ENCODE assay signal across 12 cellular contexts in the genomic region with DNA sequence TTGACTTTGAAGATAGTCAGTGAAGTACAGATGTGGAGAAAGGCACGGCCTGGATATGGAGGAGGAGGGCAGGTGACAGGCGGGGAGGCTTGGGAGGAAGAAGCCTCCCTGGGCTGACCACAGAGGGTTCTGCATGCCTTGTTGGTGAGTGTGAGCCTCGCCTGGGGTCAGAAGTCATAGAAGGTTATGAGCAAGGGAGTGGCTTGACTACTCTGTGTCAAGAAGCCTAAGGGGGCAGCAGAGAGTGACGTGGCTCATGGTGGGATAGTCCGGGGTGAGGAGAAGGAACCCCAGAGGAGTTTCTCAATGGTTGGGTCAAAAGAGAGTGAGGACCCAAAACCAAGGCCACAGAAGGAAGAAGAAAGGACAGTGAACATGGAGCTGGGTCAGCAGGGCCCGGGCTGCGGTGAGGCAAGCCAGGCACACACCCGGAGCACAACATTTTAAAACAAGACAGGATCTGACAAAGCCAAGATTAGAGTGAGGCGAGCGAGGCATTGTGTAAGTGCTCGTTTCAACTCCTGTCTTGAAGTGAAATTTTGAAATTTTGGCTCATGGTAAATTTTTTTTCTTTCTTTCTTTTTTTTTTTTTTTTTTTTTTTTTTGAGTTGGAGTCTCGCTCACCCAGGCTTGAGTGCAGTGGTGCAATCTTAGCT. TPM values are rescaled to one million over a fixed set of nuclear protein-coding genes. Genes with fewer than 3 reads are reported as not detected.
DNase-seq lines count a peak whose midpoint lies in the region; ATAC-seq and TF ChIP-seq lines count a peak whose summit lies in the region.
"Had no signal": no experiment of that assay in that cellular context is flagged by ENCODE, and none has a peak within 500 bp of the region (broad histone marks: within the 10 kb centered on the region; RNA-seq: fewer than 3 reads in every experiment).

No MANE protein-coding gene starts in this region.

- intact Hi-C loops in PC-9 (cut with micrococcal nuclease; ENCODE audit: unreplicated experiment), result loop anchor here (1.0 kb wide), 2 partner anchors 39 to 70 kb away; no protein-coding TSS in a partner anchor
- intact Hi-C loops in upper lobe of right lung (cut with DNase I), result no loop called here

- H3K9me2 ChIP-seq in PC-9 (ENCODE audit: insufficient read depth), result no peaks in the 10 kb centered on the region

- H3K79me2 ChIP-seq in PC-9 (ENCODE audit: low read depth), result peaks cover 13% of the 10 kb centered on the region; the same call in 1 of the 2 replicates

- H3K27ac ChIP-seq in cardiac muscle cell (no peak overlapping the region), right atrium auricular region (no peak overlapping the region), PC-9 (peak overlapping the region; percentile 87), upper lobe of right lung (no peak overlapping the region)
- H3K27ac ChIP-seq: BLaER1, GM23248 had no signal

- H3K9me3 ChIP-seq in cardiac muscle cell (ENCODE audit: low read depth) (no peaks in the 10 kb centered on the region), right atrium auricular region (no peaks in the 10 kb centered on the region), PC-9 (ENCODE audit: insufficient read depth, low read depth) (peaks cover 3% of the 10 kb centered on the region; the same call in 1 of the 2 replicates), upper lobe of right lung (no peaks in the 10 kb centered on the region)
- H3K9me3 ChIP-seq: BLaER1 had no signal

- CTCF ChIA-PET in PC-9 (lab: Charles Lee), result interaction anchor here (0.9 to 2.3 kb wide), 3 partner anchors 38 to 103 kb away, joined by 3 to 8 read pairs (median 4); no protein-coding TSS in a partner anchor

- no peak overlapping the region for H3K4me3 ChIP-seq in cardiac muscle cell
- H3K4me3 ChIP-seq in right atrium auricular region, result no peak overlapping the region
- peak overlapping the region; percentile 41; the same call in 1 of the 2 replicates for H3K4me3 ChIP-seq in PC-9
- H3K4me3 ChIP-seq in fibroblast of the aortic adventitia (ENCODE audit: low read depth, low read length), result no peak overlapping the region
- H3K4me3 ChIP-seq in upper lobe of right lung, result no peak overlapping the region
- H3K4me3 ChIP-seq: BLaER1, GM23248 had no signal

- peaks cover 67% of the 10 kb centered on the region for H3F3A ChIP-seq in PC-9 (ENCODE audit: insufficient read depth, low read depth)

- no peak overlapping the region for H2AFZ ChIP-seq in PC-9
- H2AFZ ChIP-seq: GM23248 had no signal

- no peaks in the 10 kb centered on the region for H4K20me1 ChIP-seq in PC-9 (ENCODE audit: insufficient read depth)
- H4K20me1 ChIP-seq: BLaER1 had no signal

- H3K27me3 ChIP-seq in cardiac muscle cell, result no peaks in the 10 kb centered on the region
- H3K27me3 ChIP-seq in right atrium auricular region, result no peaks in the 10 kb centered on the region
- no peaks in the 10 kb centered on the region for H3K27me3 ChIP-seq in PC-9 (ENCODE audit: insufficient read depth, low read depth)
- no peaks in the 10 kb centered on the region for H3K27me3 ChIP-seq in upper lobe of right lung
- H3K27me3 ChIP-seq: BLaER1 had no signal

- TF ChIP-seq CTCF in cardiac muscle cell (IDR thresholded peaks at IDR 0.05; ENCODE audit: low read depth, low read length) (peak; percentile 21), right atrium auricular region (IDR thresholded peaks at IDR 0.05) (no peak), PC-9 (conservative IDR thresholded peaks at IDR 0.05) (peak; percentile 61; the same call in 1 of the 2 replicates), fibroblast of the aortic adventitia (IDR thresholded peaks at IDR 0.05; ENCODE audit: insufficient read depth, low read length) (peak; percentile 1), upper lobe of right lung (IDR thresholded peaks at IDR 0.05) (no peak)

- POLR2A ChIA-PET in PC-9 (lab: Charles Lee; ENCODE audit: unreplicated experiment), result interaction anchor here (0.6 to 0.8 kb wide), 3 partner anchors 42 to 341 kb away, joined by 3 to 29 read pairs (median 4); a partner anchor contains a TSS

- BruUV-seq in PC-9 (replicated peaks; lab: Mats Ljungman, UMichigan), result TSS peak; percentile 80

- peak in 1 of 2 donors; percentile 93 for DNase-seq in cardiac muscle cell (ENCODE audit: low read depth in 1 of 2, low spot score in 1 of 2)
- DNase-seq in right atrium auricular region (ENCODE audit: low spot score), result no peak
- peak; percentile 93 to 99 for DNase-seq in PC-9
- DNase-seq in fibroblast of the aortic adventitia (ENCODE audit: low read depth), result peak; percentile 50
- DNase-seq in upper lobe of right lung, result peak; percentile 20
- no peak for DNase-seq in Ammon's horn (ENCODE audit: low spot score)
- no peak for DNase-seq in superior temporal gyrus (ENCODE audit: extremely low spot score)
- DNase-seq in NCI-H1694 (lab: John Stamatoyannopoulos, UW), result no peak
- DNase-seq: GM23248; SHP77; stimulated activated naive CD4-positive, alpha-beta T cell had no signal

- no peak for ATAC-seq in upper lobe of right lung

- H3K4me1 ChIP-seq in cardiac muscle cell (ENCODE audit: low read depth), result peaks cover 6% of the 10 kb centered on the region
- H3K4me1 ChIP-seq in right atrium auricular region, result no peaks in the 10 kb centered on the region
- peaks cover 55% of the 10 kb centered on the region for H3K4me1 ChIP-seq in PC-9 (replicated peaks; ENCODE audit: insufficient read depth)
- no peaks in the 10 kb centered on the region for H3K4me1 ChIP-seq in upper lobe of right lung
- H3K4me1 ChIP-seq: BLaER1 had no signal

- H3K4me2 ChIP-seq in PC-9, result peak overlapping the region; percentile 86
- H3K4me2 ChIP-seq: BLaER1 had no signal

- H3K36me3 ChIP-seq in cardiac muscle cell (no peaks in the 10 kb centered on the region), right atrium auricular region (no peaks in the 10 kb centered on the region), PC-9 (ENCODE audit: low read depth) (no peaks in the 10 kb centered on the region), upper lobe of right lung (no peaks in the 10 kb centered on the region)
- H3K36me3 ChIP-seq: BLaER1 had no signal

RNA-seq across cellular contexts. Expression of a gene that starts 31.9 kb away (rescaled TPM):
- total RNA-seq in cardiac muscle cell (15.3 and 18.2 TPM in 2 replicates), right atrium auricular region (10 to 100 TPM; 21.9 to 22.0 TPM), PC-9 (2021) (35.5 and 39.7 TPM in 2 replicates), fibroblast of the aortic adventitia (ENCODE audit: low replicate concordance) (0.09 and 0.57 TPM in 2 replicates), upper lobe of right lung (29.8 TPM)
- 8.6 and 9.8 TPM in 2 replicates for polyA plus RNA-seq in cardiac muscle cell
- total RNA-seq: GM23248 had no signal

Comparison
In these comparisons a context has a peak if more than half of its experiments do, and no peak if none do; other contexts are left out.
1. CTCF ChIP-seq: peak in cardiac muscle cell (single experiment), PC-9 (single experiment) and fibroblast of the aortic adventitia (single experiment); none in right atrium auricular region (0 of 2) and upper lobe of right lung (single experiment).
2. DNase-seq: peak in PC-9 (2 of 2), fibroblast of the aortic adventitia (single experiment) and upper lobe of right lung (single experiment); none in right atrium auricular region (single experiment), Ammon's horn (single experiment), superior temporal gyrus (single experiment) and NCI-H1694 (single experiment).
3. RNA of a gene that starts 31.9 kb away (total RNA-seq): 35.5 to 39.7 TPM in PC-9, 29.8 TPM in upper lobe of right lung (single experiment), 21.9 to 22.0 TPM in right atrium auricular region and 15.3 to 18.2 TPM in cardiac muscle cell; 0.09 to 0.57 TPM in fibroblast of the aortic adventitia; every median in the first group is over 10 times any median in the second.